Comparison of ENCODE assay signal across 1 cellular context in genomic region chr6:32195902-32196681, GRCh38.
TF ChIP-seq lines count a peak whose summit lies in the region.

No MANE protein-coding gene starts in this region.

TF ChIP-seq in HepG2, 621 proteins besides CTCF, POLR2A, EP300 and RAD21 (continued from another document):
- TF ChIP-seq ZFP36 (IDR thresholded peaks at IDR 0.05; ENCODE audit: borderline replicate concordance, low read depth, low read length, partially characterized antibody) = no peak
- no peak; the same call in none of the 2 replicates for TF ChIP-seq BRD4 (CRISPR knock-in tag; IDR thresholded peaks at IDR 0.05)
- TF ChIP-seq SATB2 (CRISPR knock-in tag; IDR thresholded peaks at IDR 0.05) = no peak
- no peak for TF ChIP-seq SRSF9 (IDR thresholded peaks at IDR 0.05; ENCODE audit: borderline replicate concordance, insufficient read depth, low read depth, low read length, poor library complexity, severe bottlenecking)
- peak; percentile 41; the same call in 1 of the 2 replicates for TF ChIP-seq ZNF205 (CRISPR knock-in tag; IDR thresholded peaks at IDR 0.05)
- TF ChIP-seq FOXM1 (CRISPR knock-in tag; IDR thresholded peaks at IDR 0.05) = no peak
- peak; percentile 11; the same call in 1 of the 2 replicates for TF ChIP-seq SP4 (CRISPR knock-in tag; IDR thresholded peaks at IDR 0.05)
- TF ChIP-seq MLX (CRISPR knock-in tag; IDR thresholded peaks at IDR 0.05) = no peak
- TF ChIP-seq KDM6A (CRISPR knock-in tag; IDR thresholded peaks at IDR 0.05; ENCODE audit: low read depth) = no peak; the same call in 1 of the 2 replicates
- TF ChIP-seq ZFP62 (CRISPR knock-in tag; IDR thresholded peaks at IDR 0.05) = no peak
